ENCODE assay signal across 8 cellular contexts in the genomic region with DNA sequence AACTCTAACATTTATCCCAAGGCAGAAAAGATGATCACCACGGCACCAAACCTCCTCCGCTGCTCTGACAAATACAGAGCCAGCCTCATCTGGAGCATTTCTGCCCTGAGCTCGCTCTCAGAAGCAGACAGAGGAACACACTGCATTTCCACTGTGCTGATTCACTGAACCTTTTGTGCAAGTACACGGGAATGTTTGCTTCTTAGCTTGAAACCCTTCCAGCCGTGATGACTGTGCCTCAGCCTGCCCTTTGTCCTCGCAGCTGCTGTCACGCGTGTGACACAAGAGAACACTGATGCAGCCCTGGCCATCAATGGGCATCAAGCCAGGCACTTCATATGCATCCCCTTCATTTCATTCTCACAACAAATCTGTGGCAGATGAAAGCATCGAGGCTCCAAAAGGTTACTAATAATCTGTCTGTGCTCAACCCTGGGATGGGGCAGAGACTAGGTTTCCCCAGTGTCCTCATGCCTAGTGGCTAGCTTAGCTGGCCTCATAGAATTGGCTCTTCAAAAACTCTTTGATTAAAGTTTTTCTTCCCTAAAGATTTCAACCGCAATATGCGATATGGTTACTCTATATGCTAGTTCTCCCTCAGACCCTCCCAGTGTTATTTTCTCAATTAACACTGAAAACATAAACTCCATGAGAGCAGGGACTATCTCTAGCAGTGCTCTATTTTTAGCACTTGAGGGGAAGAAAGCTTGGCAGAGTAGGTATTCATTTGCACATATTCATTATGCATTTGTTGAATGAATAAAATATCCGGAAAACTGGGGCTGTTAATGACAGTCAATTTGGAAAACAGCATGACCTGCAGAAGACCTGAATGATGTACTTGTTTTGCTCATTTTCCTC. TPM values are rescaled to one million over a fixed set of nuclear protein-coding genes. Genes with fewer than 3 reads are reported as not detected.
DNase-seq lines count a peak whose midpoint lies in the region; ATAC-seq and TF ChIP-seq lines count a peak whose summit lies in the region.

No MANE protein-coding gene starts in this region.

- H3K4me3 ChIP-seq in HUES64 (ENCODE audit: low read length) (no peak overlapping the region), adipocyte (ENCODE audit: low read length) (peak overlapping the region; percentile 76), gastrocnemius medialis (peak overlapping the region in 2 of 4 donors; percentile 12 to 20)

- peak; percentile 93 for DNase-seq in adipocyte (ENCODE audit: low read depth)
- DNase-seq in left ventricle myocardium superior = peak; percentile 63
- peak; percentile 70 to 86 for DNase-seq in gastrocnemius medialis
- DNase-seq in D341Med (ENCODE audit: low spot score) = no peak
- no peak for DNase-seq in NCI-H82 (lab: John Stamatoyannopoulos, UW)
- DNase-seq in dermis blood vessel endothelial cell = no peak

- TF ChIP-seq POLR2A in gastrocnemius medialis (IDR thresholded peaks at IDR 0.05) = peak in 1 of 2 donors; percentile 32

- H3K9ac ChIP-seq in HUES64 (ENCODE audit: low read depth, low read length) (no peak overlapping the region), adipocyte (ENCODE audit: low read length) (peak overlapping the region; percentile 86)

- WGBS in HUES64 = 60% methylated on average over 12 of the region's 12 CpGs

- peaks cover 6% of the 10 kb centered on the region for H3K27me3 ChIP-seq in HUES64 (ENCODE audit: insufficient read depth, low read length)
- no peaks in the 10 kb centered on the region for H3K27me3 ChIP-seq in adipocyte (replicated peaks; ENCODE audit: control insufficient read depth, insufficient read depth, low read length)
- no peaks in the 10 kb centered on the region for H3K27me3 ChIP-seq in gastrocnemius medialis

- intact Hi-C loops in left ventricle myocardium superior (cut with micrococcal nuclease) (no loop called here), gastrocnemius medialis (cut with DNase I; ENCODE audit: low total_unique reads) (no loop called here)

- H3K9me3 ChIP-seq in HUES64 (ENCODE audit: insufficient read depth, low read depth, low read length) = no peaks in the 10 kb centered on the region
- no peaks in the 10 kb centered on the region for H3K9me3 ChIP-seq in adipocyte (ENCODE audit: control insufficient read depth, low read length)
- H3K9me3 ChIP-seq in gastrocnemius medialis = no peaks in the 10 kb centered on the region

- H3K27ac ChIP-seq in HUES64 (ENCODE audit: low read depth, low read length) = peak overlapping the region; percentile 52; the same call in 1 of the 2 replicates
- peak overlapping the region; percentile 65 to 81 (median 72) for H3K27ac ChIP-seq in gastrocnemius medialis

- TF ChIP-seq CTCF in gastrocnemius medialis (IDR thresholded peaks at IDR 0.05 in 4 of 5, conservative IDR thresholded peaks at IDR 0.05 in 1 of 5) = no peak

- H3K36me3 ChIP-seq in HUES64 (ENCODE audit: insufficient read depth, low read length) (no peaks in the 10 kb centered on the region), adipocyte (ENCODE audit: control insufficient read depth, insufficient read depth, low read length, severe bottlenecking) (no peaks in the 10 kb centered on the region), gastrocnemius medialis (no peaks in the 10 kb centered on the region)

- in situ Hi-C loops in gastrocnemius medialis (cut with MboI; ENCODE audit: low sequenced_read_pairs in 4 of 4) = no loop called here

- peak; percentile 91 for ATAC-seq in left ventricle myocardium superior
- peak; percentile 99 for ATAC-seq in gastrocnemius medialis
- no peak for ATAC-seq in HG03378 (IDR thresholded peaks at IDR 0.05; ENCODE audit: unreplicated experiment)

- peaks cover 28% of the 10 kb centered on the region for H3K4me1 ChIP-seq in HUES64 (ENCODE audit: insufficient read depth, low read length)
- H3K4me1 ChIP-seq in adipocyte (ENCODE audit: control insufficient read depth, insufficient read depth, low read length) = peaks cover 61% of the 10 kb centered on the region
- H3K4me1 ChIP-seq in gastrocnemius medialis = peaks cover 13 to 19% of the 10 kb centered on the region in 2 donors

RNA-seq across cellular contexts. Expression of gene CDC14B, which starts 7.3 kb away (rescaled TPM):
- 27.9 TPM for polyA plus RNA-seq in HUES64 (2013, experiment 1 of 2)
- 33.3 TPM for polyA plus RNA-seq in HUES64 (2013, experiment 2 of 2)
- total RNA-seq in left ventricle myocardium superior (18.1 TPM), gastrocnemius medialis (1 to 10 TPM; 2.0 to 9.4 (median 5.5) TPM), dermis blood vessel endothelial cell (7.0 and 9.5 TPM in 2 replicates)

RNA-seq across cellular contexts. Expression of gene PRXL2C, which starts 42.8 kb away (rescaled TPM):
- 4.3 TPM for polyA plus RNA-seq in HUES64 (2013, experiment 1 of 2)
- polyA plus RNA-seq in HUES64 (2013, experiment 2 of 2) = 4.3 TPM
- 24.5 TPM for total RNA-seq in left ventricle myocardium superior
- total RNA-seq in gastrocnemius medialis = 10 to 100 TPM; 16.9 to 29.4 (median 23.8) TPM
- total RNA-seq in dermis blood vessel endothelial cell = 18.0 and 22.5 TPM in 2 replicates

Comparison
In these comparisons a context has a peak if more than half of its experiments do, and no peak if none do; other contexts are left out.
1. DNase-seq: peak in adipocyte (single experiment), left ventricle myocardium superior (single experiment) and gastrocnemius medialis (2 of 2); none in D341Med (single experiment), NCI-H82 (single experiment) and dermis blood vessel endothelial cell (single experiment).